16 cellular contexts compared by ENCODE assay signal in the genomic region with DNA sequence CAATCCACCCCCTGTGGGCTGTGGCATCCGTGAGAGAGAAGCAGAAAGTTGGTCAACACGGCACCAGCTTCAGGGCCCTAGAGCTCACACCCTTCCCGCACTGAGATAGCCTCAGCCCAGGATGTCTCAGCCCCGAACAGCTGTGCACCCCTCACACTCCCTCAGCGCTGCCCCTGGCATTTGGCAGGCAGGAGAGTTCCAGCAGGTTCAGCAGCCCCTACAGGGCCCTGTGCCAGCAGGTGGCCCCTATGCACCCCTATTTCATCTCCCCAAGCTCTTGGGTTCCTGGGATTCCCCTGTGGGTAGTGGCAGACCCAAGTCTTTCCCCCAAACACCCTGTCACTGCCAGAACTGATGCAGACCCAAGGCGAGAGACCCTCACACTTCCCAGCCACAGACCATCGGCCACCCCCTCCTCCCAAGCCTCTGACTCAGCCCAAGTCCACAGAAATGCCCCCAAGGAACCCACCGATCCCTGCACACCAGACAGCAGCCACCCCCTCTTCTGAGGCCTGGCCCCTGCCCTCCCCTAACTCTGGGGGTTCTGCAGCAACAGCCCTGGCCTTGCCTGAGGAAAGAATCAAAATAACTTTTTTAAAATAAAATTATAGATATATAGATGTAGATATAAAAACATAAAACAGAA.
"Had no signal": no experiment of that assay in that cellular context is flagged by ENCODE, and none has a peak within 500 bp of the region (broad histone marks: within the 10 kb centered on the region; RNA-seq: fewer than 3 reads in every experiment).

No MANE protein-coding gene starts in this region.

- H3K27ac ChIP-seq: brain microvascular endothelial cell, foreskin keratinocyte, pancreas, thyroid gland, uterus had no signal

- H3K4me3 ChIP-seq: pancreas, thyroid gland, uterus had no signal

- H3K4me1 Mint-ChIP-seq: activated CD4-positive, alpha-beta memory T cell treated with anti-CD3 and anti-CD28 coated beads, Interleukin-2, amount 10 ng/mL, durations not matched to agents 7 days and 5 days; immature natural killer cell; neural crest cell; T-cell had no signal

- H3K9me3 ChIP-seq: pancreas, thyroid gland, uterus had no signal

- H3K4me3 Mint-ChIP-seq: activated CD4-positive, alpha-beta memory T cell treated with anti-CD3 and anti-CD28 coated beads, Interleukin-2, amount 10 ng/mL, durations not matched to agents 7 days and 5 days; activated naive CD8-positive, alpha-beta T cell; immature natural killer cell; neural crest cell; T-cell had no signal

- H3K27ac Mint-ChIP-seq: activated CD4-positive, alpha-beta memory T cell treated with anti-CD3 and anti-CD28 coated beads, Interleukin-2, amount 10 ng/mL, durations not matched to agents 7 days and 5 days; activated naive CD8-positive, alpha-beta T cell; T-cell had no signal

- H3K4me1 ChIP-seq: foreskin keratinocyte, pancreas, thyroid gland, uterus had no signal

- DNase-seq: activated CD4-positive, alpha-beta memory T cell treated with anti-CD3 and anti-CD28 coated beads, Interleukin-2, amount 10 ng/mL, durations not matched to agents 7 days and 5 days; activated CD8-positive, alpha-beta memory T cell treated with anti-CD3 and anti-CD28 coated beads, Interleukin-2, amount 50 U/mL, for 4 hours; activated gamma-delta T cell treated with Interleukin-2 at 50 U/mL for 16 hours; brain microvascular endothelial cell; effector memory CD4-positive, alpha-beta T cell; foreskin keratinocyte; stimulated activated CD4-positive, alpha-beta T cell treated with anti-CD3 and anti-CD28 coated beads, Interleukin-12 subunit alpha, Interleukin-12 subunit beta, amount 100 ng/mL, for 4 hours; stimulated activated CD4-positive, alpha-beta T cell treated with anti-CD3 and anti-CD28 coated beads, Interleukin-2, amount 100 ng/mL, for 24 hours; T-cell; T1000; thyroid gland; uterus had no signal

- H3K27me3 ChIP-seq: brain microvascular endothelial cell, foreskin keratinocyte, pancreas, thyroid gland, uterus had no signal

- H3K9me3 Mint-ChIP-seq: activated CD4-positive, alpha-beta memory T cell treated with anti-CD3 and anti-CD28 coated beads, Interleukin-2, amount 10 ng/mL, durations not matched to agents 7 days and 5 days; immature natural killer cell; neural crest cell; T-cell had no signal

- H3K36me3 Mint-ChIP-seq: activated naive CD8-positive, alpha-beta T cell; immature natural killer cell; T-cell had no signal

- ATAC-seq: foreskin keratinocyte, pancreas, T-cell had no signal

- FAIRE-seq: pancreas had no signal

- H3K36me3 ChIP-seq: brain microvascular endothelial cell, pancreas, thyroid gland, uterus had no signal

- H3K27me3 Mint-ChIP-seq: activated CD4-positive, alpha-beta memory T cell treated with anti-CD3 and anti-CD28 coated beads, Interleukin-2, amount 10 ng/mL, durations not matched to agents 7 days and 5 days; activated naive CD8-positive, alpha-beta T cell; T-cell had no signal
